In the genomic region with DNA sequence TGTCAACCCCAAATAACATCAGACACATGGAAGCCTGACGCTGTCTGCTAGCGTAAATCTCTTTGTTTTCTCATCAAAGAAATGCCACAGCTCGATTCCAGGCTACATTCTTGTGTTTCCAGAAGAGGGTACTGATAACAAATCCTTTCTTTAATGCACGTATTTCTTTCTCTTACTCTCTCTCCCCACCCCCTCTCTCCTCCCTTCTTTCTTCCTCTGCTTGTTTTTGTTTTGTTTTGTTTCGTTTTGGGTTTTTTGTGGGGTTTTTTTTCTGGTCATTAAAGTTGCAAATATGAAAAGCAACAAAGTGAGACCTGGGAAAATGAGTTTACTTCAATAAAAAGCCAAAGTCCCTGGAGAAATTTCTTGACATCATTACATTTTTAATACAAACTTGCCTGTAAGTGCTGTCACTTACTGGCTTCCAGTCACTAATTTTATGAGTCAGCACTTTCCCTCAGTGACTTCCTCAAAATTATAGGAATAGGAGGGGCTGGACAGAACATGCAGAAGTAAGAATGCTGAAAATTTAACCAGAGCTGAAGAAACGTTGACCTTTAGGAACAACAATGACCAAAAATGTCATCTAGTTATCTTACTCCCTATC, we compare ENCODE assay signal across 8 cellular contexts.
DNase-seq lines count a peak whose midpoint lies in the region; ATAC-seq and TF ChIP-seq lines count a peak whose summit lies in the region.

No MANE protein-coding gene starts in this region.

- POLR2A ChIA-PET in activated CD4-positive, alpha-beta memory T cell treated with anti-CD3 and anti-CD28 coated beads, Interleukin-2, amount 10 ng/mL, durations not matched to agents 7 days and 5 days (lab: Charles Lee): interaction anchor here (1.4 to 6.4 kb wide), 2 partner anchors 108 to 120 kb away, joined by 4 to 112 read pairs; a partner anchor contains a TSS

- H3K4me3 ChIP-seq in heart left ventricle: peak overlapping the region in 9 of 12 donors; percentile 14 to 44 (median 31)
- H3K4me3 ChIP-seq in skeletal muscle cell (ENCODE audit: low read depth, low read length): peak overlapping the region; percentile 16

- TF ChIP-seq POLR2A in heart left ventricle (IDR thresholded peaks at IDR 0.05): no peak

- H3K36me3 ChIP-seq in heart left ventricle: no peaks in the 10 kb centered on the region

- H3K9me3 Mint-ChIP-seq in activated CD4-positive, alpha-beta memory T cell treated with anti-CD3 and anti-CD28 coated beads, Interleukin-2, amount 10 ng/mL, durations not matched to agents 7 days and 5 days: no peaks in the 10 kb centered on the region

- peaks cover 18% of the 10 kb centered on the region for H3K27me3 Mint-ChIP-seq in activated CD4-positive, alpha-beta memory T cell treated with anti-CD3 and anti-CD28 coated beads, Interleukin-2, amount 10 ng/mL, durations not matched to agents 7 days and 5 days

- peaks cover 47% of the 10 kb centered on the region for H3K4me1 Mint-ChIP-seq in activated CD4-positive, alpha-beta memory T cell treated with anti-CD3 and anti-CD28 coated beads, Interleukin-2, amount 10 ng/mL, durations not matched to agents 7 days and 5 days

- intact Hi-C loops in heart left ventricle (cut with DNase I): no loop called here

- H3K27ac ChIP-seq in heart left ventricle: peak overlapping the region in 1 of 12 donors; percentile 71

- peaks cover 0 to 5% (median 0%) of the 10 kb centered on the region in 9 donors for H3K27me3 ChIP-seq in heart left ventricle

- peak overlapping the region; percentile 43 for H3K4me3 Mint-ChIP-seq in activated CD4-positive, alpha-beta memory T cell treated with anti-CD3 and anti-CD28 coated beads, Interleukin-2, amount 10 ng/mL, durations not matched to agents 7 days and 5 days

- CTCF ChIA-PET in activated CD4-positive, alpha-beta memory T cell treated with anti-CD3 and anti-CD28 coated beads, Interleukin-2, amount 10 ng/mL, durations not matched to agents 7 days and 5 days (lab: Charles Lee): interaction anchor here (0.6 to 4.1 kb wide), 9 partner anchors 14 to 591 kb away, joined by 3 to 21 read pairs (median 6); no protein-coding TSS in a partner anchor

- H3K9me3 ChIP-seq in heart left ventricle: no peaks in the 10 kb centered on the region

- peaks cover 0 to 20% (median 0%) of the 10 kb centered on the region in 12 donors for H3K4me1 ChIP-seq in heart left ventricle

- H3K27ac Mint-ChIP-seq in activated CD4-positive, alpha-beta memory T cell treated with anti-CD3 and anti-CD28 coated beads, Interleukin-2, amount 10 ng/mL, durations not matched to agents 7 days and 5 days: peak overlapping the region; percentile 44

- peak; percentile 54 for DNase-seq in Ammon's horn (ENCODE audit: low spot score)
- peak; percentile 80 for DNase-seq in LHCN-M2 (ENCODE audit: low read depth)
- DNase-seq in activated CD4-positive, alpha-beta memory T cell treated with anti-CD3 and anti-CD28 coated beads, Interleukin-2, amount 10 ng/mL, durations not matched to agents 7 days and 5 days: no peak
- DNase-seq in heart left ventricle: no peak
- peak; percentile 36 for DNase-seq in skeletal muscle cell (ENCODE audit: low read depth)
- no peak for DNase-seq in NCI-H345 (lab: John Stamatoyannopoulos, UW)
- DNase-seq in HuH-7.5 (ENCODE audit: low spot score): no peak

- TF ChIP-seq CTCF in heart left ventricle (IDR thresholded peaks at IDR 0.05): peak in 3 of 12 donors; percentile 15 to 33 (median 17)

- WGBS in heart left ventricle, 4 donors: 24 to 31% (median 26%) methylated on average over 6 of the region's 6 CpGs

- ATAC-seq in GM18517 (IDR thresholded peaks at IDR 0.05; ENCODE audit: unreplicated experiment): peak; percentile 70
- ATAC-seq in heart left ventricle: peak in 3 of 4 donors; percentile 57 to 79 (median 66)

- no peaks in the 10 kb centered on the region for H3K36me3 Mint-ChIP-seq in activated CD4-positive, alpha-beta memory T cell treated with anti-CD3 and anti-CD28 coated beads, Interleukin-2, amount 10 ng/mL, durations not matched to agents 7 days and 5 days (ENCODE audit: low read depth)

Comparison
In these comparisons a context has a peak if more than half of its experiments do, and no peak if none do; other contexts are left out.
1. DNase-seq: peak in Ammon's horn (single experiment), LHCN-M2 (single experiment) and skeletal muscle cell (single experiment); none in activated CD4-positive, alpha-beta memory T cell treated with anti-CD3 and anti-CD28 coated beads, Interleukin-2, amount 10 ng/mL, durations not matched to agents 7 days and 5 days (single experiment), heart left ventricle (0 of 5), NCI-H345 (single experiment) and HuH-7.5 (single experiment).